In the genomic region with DNA sequence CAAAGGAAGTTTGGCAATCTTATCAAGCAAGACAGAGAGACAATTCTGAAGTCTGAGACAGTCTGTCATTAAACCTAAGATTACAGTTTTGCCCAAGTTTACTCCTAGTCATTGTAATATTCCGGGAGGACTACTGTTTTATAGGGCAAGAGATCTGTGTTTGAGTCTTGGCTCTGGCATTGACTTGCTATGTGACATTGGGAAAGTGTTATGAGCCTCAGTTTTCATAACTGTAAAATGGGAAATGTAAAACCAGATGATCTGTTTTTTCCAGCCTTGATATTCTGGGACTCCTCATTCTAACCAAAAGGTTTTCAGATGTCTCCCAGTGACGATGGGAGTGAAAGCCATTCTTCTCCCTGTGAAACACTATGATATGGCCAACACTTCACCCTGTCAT, we compare ENCODE assay signal across 1 cellular context.
A peak's percentile ranks its signal among the peaks of the same experiment; 100 is the strongest.
TF ChIP-seq lines count a peak whose summit lies in the region.

No MANE protein-coding gene starts in this region.

TF ChIP-seq in K562, 482 proteins besides CTCF, POLR2A, EP300 and RAD21:
- TF ChIP-seq HNRNPL (IDR thresholded peaks at IDR 0.05; ENCODE audit: low read depth, low read length), result no peak
- no peak for TF ChIP-seq TARDBP (IDR thresholded peaks at IDR 0.05)
- TF ChIP-seq, protein P1, sequence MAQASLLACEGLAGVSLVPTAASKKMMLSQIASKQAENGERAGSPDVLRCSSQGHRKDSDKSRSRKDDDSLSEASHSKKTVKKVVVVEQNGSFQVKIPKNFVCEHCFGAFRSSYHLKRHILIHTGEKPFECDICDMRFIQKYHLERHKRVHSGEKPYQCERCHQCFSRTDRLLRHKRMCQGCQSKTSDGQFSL (CRISPR knock-in tag; IDR thresholded peaks at IDR 0.05), result no peak
- TF ChIP-seq, protein P1 (tag; IDR thresholded peaks at IDR 0.05), result no peak
- TF ChIP-seq, protein P2, sequence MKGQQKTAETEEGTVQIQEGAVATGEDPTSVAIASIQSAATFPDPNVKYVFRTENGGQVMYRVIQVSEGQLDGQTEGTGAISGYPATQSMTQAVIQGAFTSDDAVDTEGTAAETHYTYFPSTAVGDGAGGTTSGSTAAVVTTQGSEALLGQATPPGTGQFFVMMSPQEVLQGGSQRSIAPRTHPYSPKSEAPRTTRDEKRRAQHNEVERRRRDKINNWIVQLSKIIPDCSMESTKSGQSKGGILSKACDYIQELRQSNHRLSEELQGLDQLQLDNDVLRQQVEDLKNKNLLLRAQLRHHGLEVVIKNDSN (CRISPR knock-in tag; IDR thresholded peaks at IDR 0.05), result no peak
- TF ChIP-seq ZNF232 (CRISPR knock-in tag; IDR thresholded peaks at IDR 0.05), result no peak
- no peak for TF ChIP-seq BCL6 (CRISPR knock-in tag; IDR thresholded peaks at IDR 0.05)
- TF ChIP-seq, protein P3, sequence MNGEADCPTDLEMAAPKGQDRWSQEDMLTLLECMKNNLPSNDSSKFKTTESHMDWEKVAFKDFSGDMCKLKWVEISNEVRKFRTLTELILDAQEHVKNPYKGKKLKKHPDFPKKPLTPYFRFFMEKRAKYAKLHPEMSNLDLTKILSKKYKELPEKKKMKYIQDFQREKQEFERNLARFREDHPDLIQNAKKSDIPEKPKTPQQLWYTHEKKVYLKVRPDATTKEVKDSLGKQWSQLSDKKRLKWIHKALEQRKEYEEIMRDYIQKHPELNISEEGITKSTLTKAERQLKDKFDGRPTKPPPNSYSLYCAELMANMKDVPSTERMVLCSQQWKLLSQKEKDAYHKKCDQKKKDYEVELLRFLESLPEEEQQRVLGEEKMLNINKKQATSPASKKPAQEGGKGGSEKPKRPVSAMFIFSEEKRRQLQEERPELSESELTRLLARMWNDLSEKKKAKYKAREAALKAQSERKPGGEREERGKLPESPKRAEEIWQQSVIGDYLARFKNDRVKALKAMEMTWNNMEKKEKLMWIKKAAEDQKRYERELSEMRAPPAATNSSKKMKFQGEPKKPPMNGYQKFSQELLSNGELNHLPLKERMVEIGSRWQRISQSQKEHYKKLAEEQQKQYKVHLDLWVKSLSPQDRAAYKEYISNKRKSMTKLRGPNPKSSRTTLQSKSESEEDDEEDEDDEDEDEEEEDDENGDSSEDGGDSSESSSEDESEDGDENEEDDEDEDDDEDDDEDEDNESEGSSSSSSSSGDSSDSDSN (IDR thresholded peaks at IDR 0.05; ENCODE audit: borderline replicate concordance in 1 of 2, low read depth in 2 of 2, low read length in 2 of 2), result no peak
- TF ChIP-seq, protein P4, sequence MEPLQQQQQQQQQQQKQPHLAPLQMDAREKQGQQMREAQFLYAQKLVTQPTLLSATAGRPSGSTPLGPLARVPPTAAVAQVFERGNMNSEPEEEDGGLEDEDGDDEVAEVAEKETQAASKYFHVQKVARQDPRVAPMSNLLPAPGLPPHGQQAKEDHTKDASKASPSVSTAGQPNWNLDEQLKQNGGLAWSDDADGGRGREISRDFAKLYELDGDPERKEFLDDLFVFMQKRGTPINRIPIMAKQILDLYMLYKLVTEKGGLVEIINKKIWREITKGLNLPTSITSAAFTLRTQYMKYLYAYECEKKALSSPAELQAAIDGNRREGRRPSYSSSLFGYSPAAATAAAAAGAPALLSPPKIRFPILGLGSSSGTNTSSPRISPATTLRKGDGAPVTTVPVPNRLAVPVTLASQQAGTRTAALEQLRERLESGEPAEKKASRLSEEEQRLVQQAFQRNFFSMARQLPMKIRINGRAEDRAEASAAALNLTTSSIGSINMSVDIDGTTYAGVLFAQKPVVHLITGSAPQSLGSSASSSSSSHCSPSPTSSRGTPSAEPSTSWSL (CRISPR knock-in tag; IDR thresholded peaks at IDR 0.05; ENCODE audit: borderline replicate concordance), result no peak
- no peak for TF ChIP-seq SIX5 (IDR thresholded peaks at IDR 0.05; ENCODE audit: borderline replicate concordance in 1 of 2, insufficient read depth in 1 of 2, low read depth in 1 of 2, low read length in 2 of 2)
- no peak for TF ChIP-seq CBFA2T2 (conservative IDR thresholded peaks at IDR 0.05)
- TF ChIP-seq TRIM28 (IDR thresholded peaks at IDR 0.05), result no peak
- TF ChIP-seq HLTF (IDR thresholded peaks at IDR 0.05), result no peak
- TF ChIP-seq ZNF696 (CRISPR knock-in tag; conservative IDR thresholded peaks at IDR 0.05), result no peak
- no peak for TF ChIP-seq ZKSCAN1 (IDR thresholded peaks at IDR 0.05; ENCODE audit: low read depth, low read length)
- TF ChIP-seq HDGF (IDR thresholded peaks at IDR 0.05), result no peak
- TF ChIP-seq, protein P5, sequence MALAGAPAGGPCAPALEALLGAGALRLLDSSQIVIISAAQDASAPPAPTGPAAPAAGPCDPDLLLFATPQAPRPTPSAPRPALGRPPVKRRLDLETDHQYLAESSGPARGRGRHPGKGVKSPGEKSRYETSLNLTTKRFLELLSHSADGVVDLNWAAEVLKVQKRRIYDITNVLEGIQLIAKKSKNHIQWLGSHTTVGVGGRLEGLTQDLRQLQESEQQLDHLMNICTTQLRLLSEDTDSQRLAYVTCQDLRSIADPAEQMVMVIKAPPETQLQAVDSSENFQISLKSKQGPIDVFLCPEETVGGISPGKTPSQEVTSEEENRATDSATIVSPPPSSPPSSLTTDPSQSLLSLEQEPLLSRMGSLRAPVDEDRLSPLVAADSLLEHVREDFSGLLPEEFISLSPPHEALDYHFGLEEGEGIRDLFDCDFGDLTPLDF (CRISPR knock-in tag; IDR thresholded peaks at IDR 0.05), result no peak
- peak in 1 of 2 experiments; percentile 18; a peak in 1 of 4 replicates for TF ChIP-seq KDM1A (IDR thresholded peaks at IDR 0.05)
- TF ChIP-seq, protein P6, sequence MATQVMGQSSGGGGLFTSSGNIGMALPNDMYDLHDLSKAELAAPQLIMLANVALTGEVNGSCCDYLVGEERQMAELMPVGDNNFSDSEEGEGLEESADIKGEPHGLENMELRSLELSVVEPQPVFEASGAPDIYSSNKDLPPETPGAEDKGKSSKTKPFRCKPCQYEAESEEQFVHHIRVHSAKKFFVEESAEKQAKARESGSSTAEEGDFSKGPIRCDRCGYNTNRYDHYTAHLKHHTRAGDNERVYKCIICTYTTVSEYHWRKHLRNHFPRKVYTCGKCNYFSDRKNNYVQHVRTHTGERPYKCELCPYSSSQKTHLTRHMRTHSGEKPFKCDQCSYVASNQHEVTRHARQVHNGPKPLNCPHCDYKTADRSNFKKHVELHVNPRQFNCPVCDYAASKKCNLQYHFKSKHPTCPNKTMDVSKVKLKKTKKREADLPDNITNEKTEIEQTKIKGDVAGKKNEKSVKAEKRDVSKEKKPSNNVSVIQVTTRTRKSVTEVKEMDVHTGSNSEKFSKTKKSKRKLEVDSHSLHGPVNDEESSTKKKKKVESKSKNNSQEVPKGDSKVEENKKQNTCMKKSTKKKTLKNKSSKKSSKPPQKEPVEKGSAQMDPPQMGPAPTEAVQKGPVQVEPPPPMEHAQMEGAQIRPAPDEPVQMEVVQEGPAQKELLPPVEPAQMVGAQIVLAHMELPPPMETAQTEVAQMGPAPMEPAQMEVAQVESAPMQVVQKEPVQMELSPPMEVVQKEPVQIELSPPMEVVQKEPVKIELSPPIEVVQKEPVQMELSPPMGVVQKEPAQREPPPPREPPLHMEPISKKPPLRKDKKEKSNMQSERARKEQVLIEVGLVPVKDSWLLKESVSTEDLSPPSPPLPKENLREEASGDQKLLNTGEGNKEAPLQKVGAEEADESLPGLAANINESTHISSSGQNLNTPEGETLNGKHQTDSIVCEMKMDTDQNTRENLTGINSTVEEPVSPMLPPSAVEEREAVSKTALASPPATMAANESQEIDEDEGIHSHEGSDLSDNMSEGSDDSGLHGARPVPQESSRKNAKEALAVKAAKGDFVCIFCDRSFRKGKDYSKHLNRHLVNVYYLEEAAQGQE (CRISPR knock-in tag; IDR thresholded peaks at IDR 0.05; ENCODE audit: low read depth), result no peak
- 0 out of 2 replicates have a peak, but pooled peaks have one; percentile 30 for TF ChIP-seq ADNP (tag; IDR thresholded peaks at IDR 0.05)
- no peak for TF ChIP-seq ZFP1 (CRISPR knock-in tag; IDR thresholded peaks at IDR 0.05)
- peak; percentile 76 for TF ChIP-seq RBM25 (IDR thresholded peaks at IDR 0.05; ENCODE audit: low read depth, low read length, severe bottlenecking)
- TF ChIP-seq LEF1 (IDR thresholded peaks at IDR 0.05), result no peak
- TF ChIP-seq TAL1 (IDR thresholded peaks at IDR 0.05), result no peak
- TF ChIP-seq BCOR (IDR thresholded peaks at IDR 0.05), result peak; percentile 70; the same call in 1 of the 2 replicates
